Comparison of ENCODE assay signal across 20 cellular contexts in genomic region chr4:140042634-140043033, GRCh38.
"Had no signal": no experiment of that assay in that cellular context is flagged by ENCODE, and none has a peak within 500 bp of the region (broad histone marks: within the 10 kb centered on the region; RNA-seq: fewer than 3 reads in every experiment).

No MANE protein-coding gene starts in this region.

- H3K9me3 ChIP-seq: left ventricle myocardium inferior, spleen, upper lobe of left lung had no signal

- H3K36me3 ChIP-seq: brain microvascular endothelial cell, left ventricle myocardium inferior, spleen, upper lobe of left lung had no signal

- ATAC-seq: natural killer cell, T-helper 17 cell had no signal

- DNase-seq: activated CD4-positive, alpha-beta memory T cell treated with anti-CD3 and anti-CD28 coated beads, Interleukin-2, amount 10 ng/mL, durations not matched to agents 7 days and 5 days; activated CD4-positive, alpha-beta T cell treated with anti-CD3 and anti-CD28 coated beads, Interleukin-2, amount 10 ng/mL, durations not matched to agents 24 days and 14 days; activated gamma-delta T cell treated with Interleukin-2 at 50 U/mL for 16 hours; activated T-cell treated with anti-CD3 and anti-CD28 coated beads, Interleukin-2, amount 50 U/mL, for 1 hour; aorta; brain microvascular endothelial cell; caudate nucleus; dermis blood vessel endothelial cell; effector CD8-positive, alpha-beta T cell; erythroblast; foreskin fibroblast; kidney glomerular epithelial cell; left ventricle myocardium inferior; natural killer cell; retina; spleen; stimulated activated CD4-positive, alpha-beta T cell treated with anti-CD3 and anti-CD28 coated beads, Interleukin-4, amount 100 ng/mL, for 1 hour; stimulated activated naive CD4-positive, alpha-beta T cell treated with Interleukin-2 at 50 U/mL for 16 hours; T-helper 17 cell; upper lobe of left lung had no signal

- H3K4me3 ChIP-seq: left ventricle myocardium inferior, spleen, upper lobe of left lung had no signal

- H3K27ac ChIP-seq: brain microvascular endothelial cell, left ventricle myocardium inferior, upper lobe of left lung had no signal

- H3K27me3 ChIP-seq: brain microvascular endothelial cell, spleen, upper lobe of left lung had no signal
